Comparison of ENCODE assay signal across 8 cellular contexts in genomic region chr19:24033308-24033961, GRCh38. TPM values are rescaled to one million over a fixed set of nuclear protein-coding genes. Genes with fewer than 3 reads are reported as not detected.
DNase-seq lines count a peak whose midpoint lies in the region; ATAC-seq, FAIRE-seq and TF ChIP-seq lines count a peak whose summit lies in the region.

No MANE protein-coding gene starts in this region.

- peak overlapping the region; percentile 95 for H3K27ac ChIP-seq in astrocyte (ENCODE audit: low read depth, low read length)
- peak overlapping the region; percentile 99 for H3K27ac ChIP-seq in hepatocyte

- H3K27me3 ChIP-seq in astrocyte (ENCODE audit: insufficient read depth, low read length) (no peaks in the 10 kb centered on the region), hepatocyte (no peaks in the 10 kb centered on the region)

- peaks cover 11% of the 10 kb centered on the region for H3K4me1 ChIP-seq in astrocyte (ENCODE audit: insufficient read depth, low read length)
- H3K4me1 ChIP-seq in hepatocyte (ENCODE audit: insufficient read depth): peaks cover 17% of the 10 kb centered on the region

- FAIRE-seq in astrocyte (lab: Jason Lieb, UNC): no peak

- H3K4me3 Mint-ChIP-seq in astrocyte (ENCODE audit: unreplicated experiment): peak overlapping the region; percentile 99

- H3K36me3 Mint-ChIP-seq in astrocyte (ENCODE audit: low read depth, unreplicated experiment): peaks cover 8% of the 10 kb centered on the region

- peaks cover 6% of the 10 kb centered on the region for H3K9me3 Mint-ChIP-seq in astrocyte (ENCODE audit: unreplicated experiment)

- H3K79me2 ChIP-seq in astrocyte (ENCODE audit: insufficient read depth, low read length) (peaks cover 45% of the 10 kb centered on the region), hepatocyte (peaks cover 44% of the 10 kb centered on the region)

- WGBS in hepatocyte (ENCODE audit: low lambda C conversion rate, missing lambda C conversion rate): 1% methylated on average over 40 of the region's 40 CpGs

- H3K27me3 Mint-ChIP-seq in astrocyte (ENCODE audit: low read depth, unreplicated experiment): no peaks in the 10 kb centered on the region

- no peaks in the 10 kb centered on the region for H3K9me2 ChIP-seq in hepatocyte (replicated peaks; ENCODE audit: insufficient read depth)

- TF ChIP-seq CTCF in GM12875 (IDR thresholded peaks at IDR 0.05; ENCODE audit: borderline replicate concordance, insufficient read depth, low read depth, low read length) (no peak), astrocyte (IDR thresholded peaks at IDR 0.05; ENCODE audit: insufficient read depth, low read depth, low read length) (no peak), hepatocyte (IDR thresholded peaks at IDR 0.05; ENCODE audit: poor library complexity) (peak; percentile 5)

- H2AFZ ChIP-seq in astrocyte (ENCODE audit: low read depth, low read length) (peak overlapping the region; percentile 96), hepatocyte (peak overlapping the region; percentile 86)

- H3K9ac ChIP-seq in astrocyte (ENCODE audit: low read length): peak overlapping the region; percentile 98

- H3K4me1 Mint-ChIP-seq in astrocyte (ENCODE audit: low read depth, unreplicated experiment): peaks cover 13% of the 10 kb centered on the region

- peak overlapping the region; percentile 96 for H3K4me2 ChIP-seq in astrocyte (ENCODE audit: low read length)
- peak overlapping the region; percentile 90 for H3K4me2 ChIP-seq in hepatocyte

- peak; percentile 94 for ATAC-seq in HG02759 (IDR thresholded peaks at IDR 0.05; ENCODE audit: unreplicated experiment)

- H4K20me1 ChIP-seq in astrocyte (ENCODE audit: insufficient read depth, low read length) (peaks cover 34% of the 10 kb centered on the region), hepatocyte (ENCODE audit: insufficient read depth, poor library complexity, severe bottlenecking) (peaks cover 10% of the 10 kb centered on the region)

- peak; percentile 86 for DNase-seq in NCI-H1436 treated with DMSO at 0.1 percent for 48 hours (lab: John Stamatoyannopoulos, UW)
- peak; percentile 60 to 94 (median 73) for DNase-seq in T-helper 2 cell
- peak; percentile 91 for DNase-seq in astrocyte (ENCODE audit: low read depth)
- DNase-seq in hepatocyte (ENCODE audit: low spot score): peak; percentile 94
- peak; percentile 81 for DNase-seq in renal cortical epithelial cell (ENCODE audit: low read depth)
- DNase-seq in COLO829 (ENCODE audit: low spot score): no peak

- H3K9me3 ChIP-seq in astrocyte (ENCODE audit: insufficient read depth, low read depth, low read length) (no peaks in the 10 kb centered on the region), hepatocyte (ENCODE audit: low read depth) (no peaks in the 10 kb centered on the region)

- H3K4me3 ChIP-seq in GM12875 (ENCODE audit: low read depth, low read length) (peak overlapping the region; percentile 81), astrocyte (ENCODE audit: insufficient read depth, low read depth, low read length) (peak overlapping the region; percentile 87), hepatocyte (peak overlapping the region; percentile 91)

- peaks cover 12% of the 10 kb centered on the region for H3K36me3 ChIP-seq in astrocyte (ENCODE audit: insufficient read depth, low read length)
- H3K36me3 ChIP-seq in hepatocyte (replicated peaks; ENCODE audit: insufficient read depth, low read depth): no peaks in the 10 kb centered on the region

- H3K27ac Mint-ChIP-seq in astrocyte (ENCODE audit: unreplicated experiment): peak overlapping the region; percentile 100

RNA-seq across cellular contexts. Expression of gene ZNF254, which starts 53.6 kb away (rescaled TPM):
- total RNA-seq in astrocyte (13.9 and 20.4 TPM in 2 replicates), hepatocyte (30.1 and 33.8 TPM in 2 replicates), renal cortical epithelial cell (22.6 and 34.9 TPM in 2 replicates)
- polyA plus RNA-seq in hepatocyte: 8.5 and 9.3 TPM in 2 replicates
